In the genomic region with DNA sequence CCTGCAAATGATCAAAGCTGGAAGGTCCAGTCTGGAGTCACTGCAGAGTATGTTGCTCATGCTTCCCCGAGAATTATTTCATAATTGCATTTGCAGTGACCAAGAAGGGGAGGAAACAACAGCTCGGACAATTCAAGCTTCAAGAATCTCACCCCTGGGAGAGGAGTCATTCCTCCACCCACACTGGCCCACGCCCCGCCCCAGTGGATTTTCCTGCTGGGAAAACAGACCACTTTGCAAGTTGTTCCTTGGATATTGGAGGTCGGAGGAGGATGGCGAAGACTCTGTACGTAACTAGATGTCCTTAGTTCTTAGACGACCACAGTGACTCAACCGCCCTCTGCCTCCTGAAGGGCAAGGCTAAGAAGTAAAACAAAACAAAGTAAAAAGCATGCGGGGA, we compare ENCODE assay signal across 21 cellular contexts.
DNase-seq lines count a peak whose midpoint lies in the region; ATAC-seq and TF ChIP-seq lines count a peak whose summit lies in the region.
"Had no signal": no experiment of that assay in that cellular context is flagged by ENCODE, and none has a peak within 500 bp of the region (broad histone marks: within the 10 kb centered on the region; RNA-seq: fewer than 3 reads in every experiment).

No MANE protein-coding gene starts in this region.

- H3K9me3 ChIP-seq in heart left ventricle: no peaks in the 10 kb centered on the region
- H3K9me3 ChIP-seq: Caco-2, thoracic aorta had no signal

- no peak overlapping the region for H3K4me3 ChIP-seq in heart left ventricle
- H3K4me3 ChIP-seq: thoracic aorta had no signal

- WGBS in heart left ventricle, 4 donors: 30 to 66% (median 49%) methylated on average over 10 of the region's 10 CpGs

- intact Hi-C loops in heart left ventricle (cut with DNase I): no loop called here

- no peaks in the 10 kb centered on the region for H3K4me1 Mint-ChIP-seq in stimulated activated naive B cell treated with anti-CD40 and anti-IgM and Interleukin-4, amounts not matched to agents 10 μg/mL and 1 μg/mL and 100 μg/mL, for 72 hours

- DNase-seq in EL (peak; percentile 57), astrocyte of the hippocampus (ENCODE audit: low read depth, low spot score) (peak; percentile 28), heart left ventricle (peak; percentile 67 to 90 (median 81)), renal cortical epithelial cell (ENCODE audit: low read depth) (peak; percentile 27), globus pallidus (ENCODE audit: low spot score) (no peak), GM10266 (ENCODE audit: extremely low spot score) (no peak), H4 (ENCODE audit: low spot score) (no peak)
- no peak for DNase-seq in stimulated activated naive B cell treated with anti-CD40 and anti-IgM and Interleukin-4, amounts not matched to agents 10 μg/mL and 1 μg/mL and 100 μg/mL, for 72 hours
- DNase-seq: activated CD8-positive, alpha-beta memory T cell treated with anti-CD3 and anti-CD28 coated beads, Interleukin-2, amount 50 U/mL, for 4 hours; activated naive CD4-positive, alpha-beta T cell treated with anti-CD3 and anti-CD28 coated beads, Interleukin-2, amount 50 U/mL, for 16 hours; Caco-2; central memory CD4-positive, alpha-beta T cell; GDM1; Karpas-422; NCI-H1436 treated with DMSO at 0.1 percent for 48 hours; NCI-H510A; stimulated activated CD4-positive, alpha-beta T cell treated with anti-CD3 and anti-CD28 coated beads, Interleukin-2, amount 100 ng/mL, for 24 hours had no signal

- ATAC-seq in heart left ventricle: peak; percentile 56 to 97 (median 92)
- no peak for ATAC-seq in stimulated activated naive B cell treated with anti-CD40 and anti-IgM and Interleukin-4, amounts not matched to agents 10 μg/mL and 1 μg/mL and 100 μg/mL, for 72 hours (replicated peaks)
- ATAC-seq: activated CD4-positive, CD25-positive, alpha-beta regulatory T cell treated with anti-CD3 and anti-CD28 coated beads, Interleukin-2, amount 50 U/mL, for 24 hours; left lobe of liver had no signal

- no peak overlapping the region for H3K4me3 Mint-ChIP-seq in stimulated activated naive B cell treated with anti-CD40 and anti-IgM and Interleukin-4, amounts not matched to agents 10 μg/mL and 1 μg/mL and 100 μg/mL, for 72 hours
- H3K4me3 Mint-ChIP-seq: T-helper 1 cell treated with Interleukin-12 subunit alpha and Interleukin-12 subunit beta and Interleukin-4 antibody, amounts not matched to agents 30 μg/mL and 1 μg/mL, for 36 hours had no signal

- H3K4me1 ChIP-seq in heart left ventricle: peaks cover 0 to 19% (median 11%) of the 10 kb centered on the region in 12 donors
- H3K4me1 ChIP-seq: Caco-2 had no signal

- no peak overlapping the region for H3K27ac Mint-ChIP-seq in stimulated activated naive B cell treated with anti-CD40 and anti-IgM and Interleukin-4, amounts not matched to agents 10 μg/mL and 1 μg/mL and 100 μg/mL, for 72 hours
- H3K27ac Mint-ChIP-seq: T-helper 1 cell treated with Interleukin-12 subunit alpha and Interleukin-12 subunit beta and Interleukin-4 antibody, amounts not matched to agents 30 μg/mL and 1 μg/mL, for 36 hours had no signal

- no peak for TF ChIP-seq CTCF in heart left ventricle (IDR thresholded peaks at IDR 0.05)
- TF ChIP-seq CTCF in GM10266 (IDR thresholded peaks at IDR 0.05; ENCODE audit: control insufficient read depth, insufficient read depth, low read depth, missing control alignments): no peak

- H3K27ac ChIP-seq in heart left ventricle: peak overlapping the region in 11 of 12 donors; percentile 17 to 78 (median 61)
- H3K27ac ChIP-seq: thoracic aorta had no signal

- H3K36me3 ChIP-seq in heart left ventricle: no peaks in the 10 kb centered on the region
- H3K36me3 ChIP-seq: thoracic aorta had no signal

- no peaks in the 10 kb centered on the region for H3K27me3 ChIP-seq in heart left ventricle

- H3K9me3 Mint-ChIP-seq in stimulated activated naive B cell treated with anti-CD40 and anti-IgM and Interleukin-4, amounts not matched to agents 10 μg/mL and 1 μg/mL and 100 μg/mL, for 72 hours: peaks cover 2 to 5% of the 10 kb centered on the region in 2 donors

- TF ChIP-seq POLR2A in heart left ventricle (IDR thresholded peaks at IDR 0.05): no peak

- peaks cover 0 to 3% of the 10 kb centered on the region in 2 donors for H3K36me3 Mint-ChIP-seq in stimulated activated naive B cell treated with anti-CD40 and anti-IgM and Interleukin-4, amounts not matched to agents 10 μg/mL and 1 μg/mL and 100 μg/mL, for 72 hours

- peaks cover 12 to 19% of the 10 kb centered on the region in 2 donors for H3K27me3 Mint-ChIP-seq in stimulated activated naive B cell treated with anti-CD40 and anti-IgM and Interleukin-4, amounts not matched to agents 10 μg/mL and 1 μg/mL and 100 μg/mL, for 72 hours

Comparison
In these comparisons a context has a peak if more than half of its experiments do, and no peak if none do; other contexts are left out.
1. DNase-seq: peak in EL (single experiment), astrocyte of the hippocampus (single experiment), heart left ventricle (5 of 5) and renal cortical epithelial cell (single experiment); none in globus pallidus (single experiment), stimulated activated naive B cell treated with anti-CD40 and anti-IgM and Interleukin-4, amounts not matched to agents 10 μg/mL and 1 μg/mL and 100 μg/mL, for 72 hours (single experiment), GM10266 (single experiment) and H4 (single experiment).
2. ATAC-seq: peak in heart left ventricle (4 of 4); none in stimulated activated naive B cell treated with anti-CD40 and anti-IgM and Interleukin-4, amounts not matched to agents 10 μg/mL and 1 μg/mL and 100 μg/mL, for 72 hours (0 of 2).